Comparison of ENCODE assay signal across 19 cellular contexts in the genomic region with DNA sequence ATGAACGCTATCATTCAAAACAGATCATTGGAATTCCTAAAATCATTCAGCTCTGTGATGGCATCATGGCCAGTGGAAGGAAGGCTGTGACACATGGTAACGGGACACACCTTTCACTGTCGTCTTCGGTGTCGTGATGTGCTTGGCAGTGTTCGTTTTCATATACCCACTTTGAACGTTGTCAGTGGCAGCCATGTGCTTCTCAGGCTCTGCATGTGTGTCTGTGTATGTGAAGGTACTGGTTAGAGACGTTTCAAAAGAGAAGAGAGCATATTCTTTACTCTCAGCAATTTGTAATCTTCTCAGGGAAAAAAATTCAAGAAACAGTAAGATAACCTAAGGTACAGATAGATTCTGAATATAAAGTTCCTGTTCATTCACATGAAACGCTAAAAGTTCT.
DNase-seq lines count a peak whose midpoint lies in the region; ATAC-seq, FAIRE-seq and TF ChIP-seq lines count a peak whose summit lies in the region.
"Had no signal": no experiment of that assay in that cellular context is flagged by ENCODE, and none has a peak within 500 bp of the region (broad histone marks: within the 10 kb centered on the region; RNA-seq: fewer than 3 reads in every experiment).

No MANE protein-coding gene starts in this region.

- peak; percentile 25 for FAIRE-seq in D721Med (lab: Jason Lieb, UNC)
- FAIRE-seq: A204.1, GM12892, H54 had no signal

- H3K36me3 Mint-ChIP-seq in T-helper 17 cell (ENCODE audit: low read depth) (peaks cover 7% of the 10 kb centered on the region), glutamatergic neuron (ENCODE audit: unreplicated experiment) (peaks cover under 1% of the 10 kb centered on the region), progenitor cell of endocrine pancreas (ENCODE audit: insufficient read depth) (peaks cover 29% of the 10 kb centered on the region)

- H3K9me3 Mint-ChIP-seq in glutamatergic neuron (ENCODE audit: unreplicated experiment) (peaks cover 5% of the 10 kb centered on the region), progenitor cell of endocrine pancreas (ENCODE audit: low read depth) (no peaks in the 10 kb centered on the region)
- H3K9me3 Mint-ChIP-seq: CD4-positive, CD25-positive, alpha-beta regulatory T cell; CD8-positive, alpha-beta memory T cell; GM23338 had no signal

- H3K9me3 ChIP-seq in T-helper 17 cell (ENCODE audit: control insufficient read depth, low read length, poor library complexity, severe bottlenecking) = no peaks in the 10 kb centered on the region
- H3K9me3 ChIP-seq: BE2C had no signal

- peak overlapping the region; percentile 24 for H3K27ac Mint-ChIP-seq in T-helper 17 cell
- H3K27ac Mint-ChIP-seq in glutamatergic neuron (ENCODE audit: unreplicated experiment) = peak overlapping the region; percentile 59
- peak overlapping the region; percentile 83 for H3K27ac Mint-ChIP-seq in progenitor cell of endocrine pancreas
- H3K27ac Mint-ChIP-seq: GM23338 had no signal

- ATAC-seq in T-helper 17 cell = no peak
- ATAC-seq in GM18498 (IDR thresholded peaks at IDR 0.05; ENCODE audit: unreplicated experiment) = no peak
- ATAC-seq: GM23338 had no signal

- H3K4me1 Mint-ChIP-seq in T-helper 17 cell = no peaks in the 10 kb centered on the region
- peaks cover 56% of the 10 kb centered on the region for H3K4me1 Mint-ChIP-seq in glutamatergic neuron (ENCODE audit: low read depth, unreplicated experiment)
- H3K4me1 Mint-ChIP-seq in progenitor cell of endocrine pancreas (ENCODE audit: low read depth) = peaks cover 47% of the 10 kb centered on the region

- H3K4me3 Mint-ChIP-seq in T-helper 17 cell (no peak overlapping the region), glutamatergic neuron (ENCODE audit: unreplicated experiment) (no peak overlapping the region), progenitor cell of endocrine pancreas (ENCODE audit: low read depth) (no peak overlapping the region)
- H3K4me3 Mint-ChIP-seq: CD4-positive, CD25-positive, alpha-beta regulatory T cell; CD8-positive, alpha-beta memory T cell; GM23338 had no signal

- H3K27me3 Mint-ChIP-seq in T-helper 17 cell (no peaks in the 10 kb centered on the region), glutamatergic neuron (ENCODE audit: unreplicated experiment) (peaks cover 6% of the 10 kb centered on the region), progenitor cell of endocrine pancreas (no peaks in the 10 kb centered on the region)
- H3K27me3 Mint-ChIP-seq: CD4-positive, CD25-positive, alpha-beta regulatory T cell; CD8-positive, alpha-beta memory T cell had no signal

- no peak for TF ChIP-seq CTCF in D721Med (IDR thresholded peaks at IDR 0.05; ENCODE audit: insufficient read depth, missing control alignments)
- no peak for TF ChIP-seq CTCF in glutamatergic neuron (IDR thresholded peaks at IDR 0.05; ENCODE audit: partially characterized antibody, unreplicated experiment)
- no peak for TF ChIP-seq CTCF in progenitor cell of endocrine pancreas (IDR thresholded peaks at IDR 0.05; ENCODE audit: unreplicated experiment)

- no peak for DNase-seq in D721Med (ENCODE audit: insufficient read length, low spot score)
- no peak for DNase-seq in T-helper 17 cell
- no peak for DNase-seq in glutamatergic neuron
- DNase-seq in progenitor cell of endocrine pancreas (ENCODE audit: low spot score, unreplicated experiment) = no peak
- no peak for DNase-seq in stimulated activated CD4-positive, alpha-beta T cell treated with anti-CD3 and anti-CD28 coated beads, Interleukin-2, amount 100 ng/mL, for 48 hours
- DNase-seq: ACHN; BE2C; C1 segment of cervical spinal cord; CD4-positive, CD25-positive, alpha-beta regulatory T cell; CD8-positive, alpha-beta memory T cell; COR-L47; DMS79; GDM1; HCEC 1CT had no signal

Comparison
In these comparisons a context has a peak if more than half of its experiments do, and no peak if none do; other contexts are left out.
1. H3K27ac Mint-ChIP-seq: peak in every context shown above with its lines; median percentile 83 in progenitor cell of endocrine pancreas; 59 in glutamatergic neuron; 24 in T-helper 17 cell.